ENCODE assay signal across 10 cellular contexts in the genomic region with DNA sequence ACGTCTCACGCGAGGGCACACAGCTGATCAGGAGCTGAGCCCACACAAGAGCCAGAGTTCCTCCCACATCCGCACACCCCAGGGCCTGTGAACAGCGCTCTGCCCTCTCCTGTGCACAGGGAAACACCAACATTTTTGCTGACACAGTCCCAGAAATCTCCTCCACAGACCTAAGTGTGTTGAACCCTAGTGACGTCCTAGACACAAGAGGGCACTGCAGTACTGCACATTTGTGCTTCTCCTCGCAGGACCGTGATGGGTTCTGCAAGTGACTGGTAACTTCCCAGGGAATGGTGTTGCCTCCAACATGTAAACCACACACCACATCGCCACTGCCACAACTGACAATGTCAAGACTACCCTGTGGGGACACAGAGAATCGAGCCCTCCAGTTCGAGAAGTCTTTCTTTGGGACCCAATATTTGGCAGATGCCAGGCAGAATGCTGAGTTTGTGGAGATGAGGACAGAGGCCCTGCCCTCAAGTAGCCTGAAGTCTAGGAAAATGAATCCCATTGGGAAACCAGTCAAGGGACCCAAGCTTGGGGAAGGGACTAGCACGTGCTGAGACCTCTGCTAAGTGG.
DNase-seq lines count a peak whose midpoint lies in the region; ATAC-seq lines count a peak whose summit lies in the region.
"Had no signal": no experiment of that assay in that cellular context is flagged by ENCODE, and none has a peak within 500 bp of the region (broad histone marks: within the 10 kb centered on the region; RNA-seq: fewer than 3 reads in every experiment).

No MANE protein-coding gene starts in this region.

- intact Hi-C loops in head of caudate nucleus (cut with DNase I): no loop called here

- DNase-seq in ACHN: peak; percentile 39
- DNase-seq in NCI-H460 (ENCODE audit: extremely low read depth, low read depth): peak; percentile 38
- peak in 40 of 42 donors; percentile 39 to 86 (median 68) for DNase-seq in head of caudate nucleus
- DNase-seq in A172 (ENCODE audit: low spot score): no peak
- no peak for DNase-seq in NCI-H2171 treated with DMSO at 0.1 percent for 48 hours (lab: John Stamatoyannopoulos, UW)
- DNase-seq in activated gamma-delta T cell treated with Interleukin-2 at 50 U/mL for 16 hours: no peak
- DNase-seq: activated gamma-delta T cell had no signal

- in situ Hi-C loops in ACHN (cut with HindIII; ENCODE audit: low pct_ligation_motif_present, low pct_unique_long_range_greater_than_20kb, low sequenced_read_pairs): no loop called here

- ATAC-seq in GM18907 (IDR thresholded peaks at IDR 0.05; ENCODE audit: unreplicated experiment) (peak; percentile 67), HG03442 (IDR thresholded peaks at IDR 0.05; ENCODE audit: unreplicated experiment) (no peak)
- ATAC-seq: esophagus mucosa had no signal

Comparison
In these comparisons a context has a peak if more than half of its experiments do, and no peak if none do; other contexts are left out.
1. DNase-seq: peak in ACHN (single experiment), NCI-H460 (single experiment) and head of caudate nucleus (40 of 42); none in A172 (single experiment), NCI-H2171 treated with DMSO at 0.1 percent for 48 hours (single experiment) and activated gamma-delta T cell treated with Interleukin-2 at 50 U/mL for 16 hours (single experiment).